In genomic region chr12:60847281-60847680, GRCh38 we compare ENCODE assay signal across 3 cellular contexts.
TF ChIP-seq lines count a peak whose summit lies in the region.

No MANE protein-coding gene starts in this region.

TF ChIP-seq in HepG2, 621 proteins besides CTCF, POLR2A, EP300 and RAD21:
- TF ChIP-seq MAFK (conservative IDR thresholded peaks at IDR 0.05 in 1 of 2, IDR thresholded peaks at IDR 0.05 in 1 of 2; ENCODE audit: low read length in 2 of 2) (peak; percentile 70 to 89), TBX2 (CRISPR knock-in tag; IDR thresholded peaks at IDR 0.05; ENCODE audit: borderline replicate concordance) (no peak), MXD3 (CRISPR knock-in tag; IDR thresholded peaks at IDR 0.05) (no peak), MAFF (IDR thresholded peaks at IDR 0.05; ENCODE audit: low read depth, low read length) (peak; percentile 80), NFIB (CRISPR knock-in tag; IDR thresholded peaks at IDR 0.05; ENCODE audit: borderline replicate concordance) (no peak), ZNF792 (CRISPR knock-in tag; IDR thresholded peaks at IDR 0.05) (no peak), ZFP36 (IDR thresholded peaks at IDR 0.05; ENCODE audit: borderline replicate concordance, low read depth, low read length, partially characterized antibody) (no peak), ZNF362 (CRISPR knock-in tag; IDR thresholded peaks at IDR 0.05; ENCODE audit: borderline replicate concordance) (no peak), NFKBIZ (CRISPR knock-in tag; IDR thresholded peaks at IDR 0.05) (no peak), ATF7 (IDR thresholded peaks at IDR 0.05) (no peak), ATF7 (CRISPR knock-in tag; IDR thresholded peaks at IDR 0.05) (no peak), HES4 (CRISPR knock-in tag; IDR thresholded peaks at IDR 0.05; ENCODE audit: borderline replicate concordance) (no peak), ARNT (IDR thresholded peaks at IDR 0.05) (no peak)

TF ChIP-seq in A549, 52 proteins besides CTCF, POLR2A, EP300 and RAD21 (continued from another document):
- TF ChIP-seq GATA3 (IDR thresholded peaks at IDR 0.05; ENCODE audit: borderline replicate concordance) (no peak), FOSL2 (IDR thresholded peaks at IDR 0.05) (no peak), FOSL2 (CRISPR knock-in tag; IDR thresholded peaks at IDR 0.05) (no peak), MAFK (IDR thresholded peaks at IDR 0.05; ENCODE audit: partially characterized antibody) (peak; percentile 73), HDAC2 (IDR thresholded peaks at IDR 0.05) (no peak)
TF ChIP-seq in A549: peak in this region for 1.

TF ChIP-seq in IMR-90, 13 proteins besides CTCF, POLR2A, EP300 and RAD21:
- TF ChIP-seq SMC3 (IDR thresholded peaks at IDR 0.05; ENCODE audit: low read depth, low read length): no peak
- peak; percentile 79 for TF ChIP-seq MAFK (IDR thresholded peaks at IDR 0.05; ENCODE audit: low read depth, low read length)
- TF ChIP-seq MXI1 (IDR thresholded peaks at IDR 0.05; ENCODE audit: borderline replicate concordance, low read depth, low read length): no peak
- TF ChIP-seq RFX5 (IDR thresholded peaks at IDR 0.05; ENCODE audit: low read depth, low read length): no peak
- TF ChIP-seq FOS (IDR thresholded peaks at IDR 0.05; ENCODE audit: low read depth, low read length): no peak
- TF ChIP-seq MAZ (IDR thresholded peaks at IDR 0.05; ENCODE audit: borderline replicate concordance, low read depth, low read length): no peak
